In genomic region chr4:119233750-119234149, GRCh38 we compare ENCODE assay signal across 9 cellular contexts. TPM values are rescaled to one million over a fixed set of nuclear protein-coding genes. Genes with fewer than 3 reads are reported as not detected.
DNase-seq lines count a peak whose midpoint lies in the region; ATAC-seq and TF ChIP-seq lines count a peak whose summit lies in the region.
"Had no signal": no experiment of that assay in that cellular context is flagged by ENCODE, and none has a peak within 500 bp of the region (broad histone marks: within the 10 kb centered on the region; RNA-seq: fewer than 3 reads in every experiment).

No MANE protein-coding gene starts in this region.

- H3K27me3 ChIP-seq in psoas muscle (ENCODE audit: insufficient read depth in 3 of 3, low read length in 2 of 3) = peaks cover 0 to 2% (median 0%) of the 10 kb centered on the region in 3 donors
- no peaks in the 10 kb centered on the region for H3K27me3 ChIP-seq in stomach

- peak; percentile 10 for DNase-seq in GM12865 (ENCODE audit: low read depth)
- DNase-seq in RPMI7951 (ENCODE audit: low read depth) = peak; percentile 26
- peak; percentile 35 to 37 for DNase-seq in cardiac fibroblast (ENCODE audit: low read depth in 2 of 2)
- DNase-seq in psoas muscle = no peak
- no peak for DNase-seq in stomach
- no peak for DNase-seq in pons (ENCODE audit: low spot score)
- no peak for DNase-seq in stimulated activated CD4-positive, alpha-beta T cell treated with anti-CD3 and anti-CD28 coated beads, Interleukin-1b, Interleukin-23, amount 100 ng/mL, for 48 hours
- DNase-seq: activated T-cell treated with anti-CD3 and anti-CD28 coated beads, Interleukin-2, amount 50 U/mL, for 48 hours; NCI-H1694 had no signal

- peak overlapping the region; percentile 42 for H3K27ac ChIP-seq in psoas muscle
- peak overlapping the region in 2 of 5 donors; percentile 32 to 56 for H3K27ac ChIP-seq in stomach

- WGBS in psoas muscle, 3 donors = 29 to 46% (median 38%) methylated on average over 3 of the region's 3 CpGs
- WGBS in stomach, 5 donors = 19 to 54% (median 47%) methylated on average over 3 of the region's 3 CpGs

- no peak overlapping the region for H3K4me3 ChIP-seq in GM12865 (ENCODE audit: low read depth, low read length)
- no peak overlapping the region for H3K4me3 ChIP-seq in cardiac fibroblast (replicated peaks in 1 of 2; ENCODE audit: low read depth in 2 of 2, low read length in 2 of 2)
- no peak overlapping the region for H3K4me3 ChIP-seq in psoas muscle
- no peak overlapping the region for H3K4me3 ChIP-seq in stomach

- peak in 1 of 4 donors; percentile 14 for ATAC-seq in psoas muscle

- peaks cover 36% of the 10 kb centered on the region for H3K4me1 ChIP-seq in psoas muscle
- peaks cover 0 to 39% (median 29%) of the 10 kb centered on the region in 4 donors for H3K4me1 ChIP-seq in stomach

- TF ChIP-seq EP300 in stomach (IDR thresholded peaks at IDR 0.05) = no peak

- no peak for TF ChIP-seq POLR2A in stomach (IDR thresholded peaks at IDR 0.05)

- intact Hi-C loops in psoas muscle (cut with DNase I) = no loop called here
- intact Hi-C loops in stomach (cut with DNase I; ENCODE audit: low total_unique reads) = no loop called here

- H3K9me3 ChIP-seq in psoas muscle (no peaks in the 10 kb centered on the region), stomach (no peaks in the 10 kb centered on the region)

- TF ChIP-seq CTCF in GM12865 (IDR thresholded peaks at IDR 0.05; ENCODE audit: insufficient read depth, low read depth, low read length, missing control alignments) = no peak
- TF ChIP-seq CTCF in cardiac fibroblast (IDR thresholded peaks at IDR 0.05; ENCODE audit: low read depth, low read length) = no peak
- no peak for TF ChIP-seq CTCF in psoas muscle (IDR thresholded peaks at IDR 0.05)
- no peak for TF ChIP-seq CTCF in stomach (IDR thresholded peaks at IDR 0.05)

- H3K36me3 ChIP-seq in psoas muscle (ENCODE audit: insufficient read depth in 1 of 2, low read depth in 1 of 2) (peaks cover 4 to 63% of the 10 kb centered on the region in 2 donors), stomach (peaks cover 13 to 42% (median 33%) of the 10 kb centered on the region in 4 donors)

RNA-seq across cellular contexts. Expression of gene USP53, which starts 21.2 kb away (rescaled TPM):
- 7.9 and 11.9 TPM in 2 replicates for total RNA-seq in RPMI7951 (2014; rRNA removed; shearing (Covaris generic))
- 10 to 100 TPM; 43.8 to 89.5 (median 57.3) TPM for total RNA-seq in psoas muscle
- 10 to 100 TPM in 2 of 3 donors, 1 to 10 TPM in 1; 6.0 to 54.5 (median 18.5) TPM for polyA plus RNA-seq in psoas muscle
- 100 to 1,000 TPM in 1 of 5 donors, 10 to 100 TPM in 4; 53.7 to 116 (median 55.9) TPM for total RNA-seq in stomach
- 10 to 100 TPM; 15.8 to 24.5 (median 24.0) TPM for polyA plus RNA-seq in stomach

Comparison
In these comparisons a context has a peak if more than half of its experiments do, and no peak if none do; other contexts are left out.
1. DNase-seq: peak in GM12865 (single experiment), RPMI7951 (single experiment) and cardiac fibroblast (2 of 2); none in psoas muscle (0 of 2), stomach (single experiment), pons (single experiment) and stimulated activated CD4-positive, alpha-beta T cell treated with anti-CD3 and anti-CD28 coated beads, Interleukin-1b, Interleukin-23, amount 100 ng/mL, for 48 hours (single experiment).